Comparison of ENCODE assay signal across 1 cellular context in genomic region chrX:2689773-2690666, GRCh38.
TF ChIP-seq lines count a peak whose summit lies in the region.

No MANE protein-coding gene starts in this region.

TF ChIP-seq in HepG2, 621 proteins besides CTCF, POLR2A, EP300 and RAD21 (continues in another document):
- no peak for TF ChIP-seq ZNF737 (CRISPR knock-in tag; IDR thresholded peaks at IDR 0.05; ENCODE audit: borderline replicate concordance)
- no peak for TF ChIP-seq ZNF580 (CRISPR knock-in tag; IDR thresholded peaks at IDR 0.05; ENCODE audit: borderline replicate concordance, low read depth)
- no peak for TF ChIP-seq GLMP (CRISPR knock-in tag; IDR thresholded peaks at IDR 0.05; ENCODE audit: borderline replicate concordance)
- TF ChIP-seq MAFG (CRISPR knock-in tag; IDR thresholded peaks at IDR 0.05): no peak
- no peak for TF ChIP-seq ZNF747 (CRISPR knock-in tag; IDR thresholded peaks at IDR 0.05; ENCODE audit: borderline replicate concordance)
- no peak for TF ChIP-seq MEF2D (CRISPR knock-in tag; IDR thresholded peaks at IDR 0.05)
- TF ChIP-seq POGK (CRISPR knock-in tag; conservative IDR thresholded peaks at IDR 0.05): no peak
- no peak for TF ChIP-seq MTF2 (CRISPR knock-in tag; IDR thresholded peaks at IDR 0.05; ENCODE audit: borderline replicate concordance)
- no peak for TF ChIP-seq DBP (CRISPR knock-in tag; IDR thresholded peaks at IDR 0.05; ENCODE audit: not compliant biosample characterization)
- TF ChIP-seq ZNF703 (CRISPR knock-in tag; IDR thresholded peaks at IDR 0.05; ENCODE audit: borderline replicate concordance): no peak
- no peak for TF ChIP-seq ZNF670 (CRISPR knock-in tag; IDR thresholded peaks at IDR 0.05; ENCODE audit: borderline replicate concordance)
- 0 out of 2 replicates have a peak, but pooled peaks have one; percentile 11 for TF ChIP-seq HOMEZ (CRISPR knock-in tag; IDR thresholded peaks at IDR 0.05; ENCODE audit: low read depth)
- TF ChIP-seq MAZ (IDR thresholded peaks at IDR 0.05; ENCODE audit: borderline replicate concordance, low read depth, low read length): peak; percentile 91; the same call in 1 of the 2 replicates
- peak; percentile 11; the same call in 1 of the 2 replicates for TF ChIP-seq MAZ (CRISPR knock-in tag; IDR thresholded peaks at IDR 0.05; ENCODE audit: low read depth)
- TF ChIP-seq ZNF572 (CRISPR knock-in tag; IDR thresholded peaks at IDR 0.05): no peak
- no peak for TF ChIP-seq PRPF4 (IDR thresholded peaks at IDR 0.05; ENCODE audit: low read depth, low read length, poor library complexity, severe bottlenecking)
- TF ChIP-seq ISL2 (CRISPR knock-in tag; IDR thresholded peaks at IDR 0.05): peak; percentile 59; the same call in 1 of the 2 replicates
- TF ChIP-seq RAD51 (IDR thresholded peaks at IDR 0.05; ENCODE audit: borderline replicate concordance): no peak
- TF ChIP-seq ZNF569 (CRISPR knock-in tag; IDR thresholded peaks at IDR 0.05; ENCODE audit: borderline replicate concordance): no peak
- no peak for TF ChIP-seq ZNF337 (CRISPR knock-in tag; IDR thresholded peaks at IDR 0.05; ENCODE audit: borderline replicate concordance, low read depth)
- peak; percentile 36; the same call in 1 of the 2 replicates for TF ChIP-seq ARID5B (CRISPR knock-in tag; IDR thresholded peaks at IDR 0.05)
- no peak for TF ChIP-seq FOSL2 (CRISPR knock-in tag; IDR thresholded peaks at IDR 0.05)
- no peak for TF ChIP-seq SMC3 (IDR thresholded peaks at IDR 0.05; ENCODE audit: low read length)
- peak; percentile 40; the same call in 1 of the 2 replicates for TF ChIP-seq YEATS4 (CRISPR knock-in tag; IDR thresholded peaks at IDR 0.05; ENCODE audit: borderline replicate concordance)
- TF ChIP-seq FOXK2 (IDR thresholded peaks at IDR 0.05): no peak
- TF ChIP-seq ZBTB3 (CRISPR knock-in tag; IDR thresholded peaks at IDR 0.05; ENCODE audit: borderline replicate concordance, low read depth): no peak
- TF ChIP-seq ARNT (IDR thresholded peaks at IDR 0.05): no peak
- TF ChIP-seq PAX8 (CRISPR knock-in tag; IDR thresholded peaks at IDR 0.05; ENCODE audit: borderline replicate concordance): no peak
- TF ChIP-seq KAT8 (CRISPR knock-in tag; IDR thresholded peaks at IDR 0.05): no peak
- TF ChIP-seq TCF12 (IDR thresholded peaks at IDR 0.05): no peak
- TF ChIP-seq TCF12 (CRISPR knock-in tag; IDR thresholded peaks at IDR 0.05): no peak
- TF ChIP-seq TEF (CRISPR knock-in tag; IDR thresholded peaks at IDR 0.05): no peak
- TF ChIP-seq XRCC5 (optimal IDR thresholded peaks at IDR 0.05; ENCODE audit: low read length): no peak
- no peak for TF ChIP-seq ZNF343 (CRISPR knock-in tag; IDR thresholded peaks at IDR 0.05)
- no peak; the same call in 1 of the 2 replicates for TF ChIP-seq SALL2 (CRISPR knock-in tag; IDR thresholded peaks at IDR 0.05)
- TF ChIP-seq NR2F2 (IDR thresholded peaks at IDR 0.05; ENCODE audit: borderline replicate concordance, low read depth): no peak
- no peak for TF ChIP-seq NR2F6 (IDR thresholded peaks at IDR 0.05)
- TF ChIP-seq NR2F6 (CRISPR knock-in tag; IDR thresholded peaks at IDR 0.05): 0 out of 2 replicates have a peak, but pooled peaks have one; percentile 3
- TF ChIP-seq RNF2 (conservative IDR thresholded peaks at IDR 0.05; ENCODE audit: low read depth): no peak
- TF ChIP-seq ETS1 (CRISPR knock-in tag; IDR thresholded peaks at IDR 0.05): no peak
- no peak for TF ChIP-seq TGIF2 (CRISPR knock-in tag; IDR thresholded peaks at IDR 0.05)
- TF ChIP-seq THYN1 (CRISPR knock-in tag; IDR thresholded peaks at IDR 0.05; ENCODE audit: borderline replicate concordance, low read depth): no peak
- TF ChIP-seq BATF2 (CRISPR knock-in tag; IDR thresholded peaks at IDR 0.05): no peak
- no peak for TF ChIP-seq GATA4 (IDR thresholded peaks at IDR 0.05; ENCODE audit: borderline replicate concordance, low read depth)
- TF ChIP-seq RXRA (CRISPR knock-in tag; IDR thresholded peaks at IDR 0.05): peak; percentile 18; the same call in 1 of the 2 replicates
- TF ChIP-seq POLR2AphosphoS2 (IDR thresholded peaks at IDR 0.05; ENCODE audit: low read depth, low read length): no peak
- TF ChIP-seq ZNF570 (CRISPR knock-in tag; IDR thresholded peaks at IDR 0.05; ENCODE audit: borderline replicate concordance): no peak
- TF ChIP-seq ZNF30 (CRISPR knock-in tag; IDR thresholded peaks at IDR 0.05): no peak
- TF ChIP-seq ZNF605 (CRISPR knock-in tag; IDR thresholded peaks at IDR 0.05): no peak
- no peak for TF ChIP-seq ZNF800 (CRISPR knock-in tag; IDR thresholded peaks at IDR 0.05)
- TF ChIP-seq SRSF9 (IDR thresholded peaks at IDR 0.05; ENCODE audit: borderline replicate concordance, insufficient read depth, low read depth, low read length, poor library complexity, severe bottlenecking): no peak
- no peak; the same call in 1 of the 2 replicates for TF ChIP-seq ZNF619 (CRISPR knock-in tag; IDR thresholded peaks at IDR 0.05)
- no peak for TF ChIP-seq ZFP1 (CRISPR knock-in tag; IDR thresholded peaks at IDR 0.05)
- no peak for TF ChIP-seq TFDP2 (CRISPR knock-in tag; IDR thresholded peaks at IDR 0.05)
- no peak for TF ChIP-seq ZNF496 (CRISPR knock-in tag; IDR thresholded peaks at IDR 0.05; ENCODE audit: insufficient replicate concordance)
- TF ChIP-seq CAMTA2 (CRISPR knock-in tag; IDR thresholded peaks at IDR 0.05; ENCODE audit: borderline replicate concordance): no peak
